Comparison of ENCODE assay signal across 12 cellular contexts in the genomic region with DNA sequence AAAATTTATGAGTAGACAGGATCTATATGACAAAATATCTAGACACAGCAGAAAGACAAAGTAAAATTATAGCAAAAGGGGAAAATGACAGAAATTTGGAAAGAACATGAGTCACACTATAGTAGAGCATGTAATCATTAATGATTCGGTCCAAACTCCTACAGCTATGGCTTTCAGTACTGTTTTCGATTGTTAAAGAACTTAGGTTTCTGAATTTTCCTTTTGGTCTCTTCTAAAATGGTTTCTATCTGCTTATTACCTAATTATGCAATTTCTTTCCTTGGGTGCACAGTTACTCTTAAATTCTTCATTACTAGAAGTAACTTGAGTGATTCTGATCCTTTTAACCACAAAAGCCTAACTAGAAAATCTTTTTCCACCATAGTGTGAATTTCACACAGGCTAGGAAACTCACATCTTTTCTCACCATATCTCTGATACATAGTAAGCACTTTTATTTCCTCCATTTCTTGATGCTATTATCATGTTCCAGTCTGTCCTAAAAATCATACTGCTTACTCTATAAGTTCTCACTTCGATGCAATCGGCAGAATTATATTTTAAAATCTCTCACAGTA.
DNase-seq lines count a peak whose midpoint lies in the region; ATAC-seq, FAIRE-seq and TF ChIP-seq lines count a peak whose summit lies in the region.
"Had no signal": no experiment of that assay in that cellular context is flagged by ENCODE, and none has a peak within 500 bp of the region (broad histone marks: within the 10 kb centered on the region; RNA-seq: fewer than 3 reads in every experiment).

No MANE protein-coding gene starts in this region.

- ATAC-seq in GM19467 (IDR thresholded peaks at IDR 0.05; ENCODE audit: unreplicated experiment) (peak; percentile 97), HG02840 (IDR thresholded peaks at IDR 0.05; ENCODE audit: low FRiP score, unreplicated experiment) (peak; percentile 97), HG03442 (IDR thresholded peaks at IDR 0.05; ENCODE audit: unreplicated experiment) (peak; percentile 87)

- H3K27ac Mint-ChIP-seq in activated T-cell treated with anti-CD3 and anti-CD28 coated beads, Interleukin-2, amount 50 U/mL, for 24 hours, result no peak overlapping the region
- H3K27ac Mint-ChIP-seq in MCF 10A (ENCODE audit: low read depth, unreplicated experiment), result no peak overlapping the region

- H3K27me3 Mint-ChIP-seq in activated T-cell treated with anti-CD3 and anti-CD28 coated beads, Interleukin-2, amount 50 U/mL, for 24 hours, result no peaks in the 10 kb centered on the region
- H3K27me3 Mint-ChIP-seq in MCF 10A (ENCODE audit: insufficient read depth, unreplicated experiment), result no peaks in the 10 kb centered on the region

- no peaks in the 10 kb centered on the region for H3K36me3 Mint-ChIP-seq in activated T-cell treated with anti-CD3 and anti-CD28 coated beads, Interleukin-2, amount 50 U/mL, for 24 hours (ENCODE audit: low read depth)
- H3K36me3 Mint-ChIP-seq in MCF 10A (ENCODE audit: insufficient read depth, unreplicated experiment), result no peaks in the 10 kb centered on the region

- no peak overlapping the region for H3K4me3 Mint-ChIP-seq in activated T-cell treated with anti-CD3 and anti-CD28 coated beads, Interleukin-2, amount 50 U/mL, for 24 hours
- no peak overlapping the region for H3K4me3 Mint-ChIP-seq in MCF 10A (ENCODE audit: unreplicated experiment)

- H3K4me1 Mint-ChIP-seq in activated T-cell treated with anti-CD3 and anti-CD28 coated beads, Interleukin-2, amount 50 U/mL, for 24 hours (ENCODE audit: low read depth), result peaks cover 1% of the 10 kb centered on the region
- no peaks in the 10 kb centered on the region for H3K4me1 Mint-ChIP-seq in MCF 10A (ENCODE audit: insufficient read depth, unreplicated experiment)

- DNase-seq in GM18507 (ENCODE audit: extremely low spot score, insufficient read length, low read depth) (peak; percentile 7), retina (no peak), T-helper 2 cell (no peak), MCF 10A (ENCODE audit: unreplicated experiment) (no peak)
- DNase-seq in activated T-cell treated with anti-CD3 and anti-CD28 coated beads, Interleukin-2, amount 50 U/mL, for 24 hours, result no peak
- DNase-seq: amygdala, cortex of kidney, sigmoid colon, transverse colon had no signal

- no peak for TF ChIP-seq CTCF in MCF 10A (IDR thresholded peaks at IDR 0.05; ENCODE audit: unreplicated experiment)

- BruUV-seq in MCF 10A (replicated peaks; lab: Mats Ljungman, UMichigan), result no TSS peak

- POLR2A ChIA-PET in MCF 10A (lab: Yijun Ruan, JAX), result no interaction called here

- FAIRE-seq in GM18507 (lab: Jason Lieb, UNC), result peak; percentile 83

- CTCF ChIA-PET in MCF 10A (lab: Yijun Ruan, JAX), result interaction anchor here (0.6 kb wide), 1 partner anchor 369 kb away, joined by 3 read pairs; no protein-coding TSS in a partner anchor

- intact Hi-C loops in MCF 10A (cut with micrococcal nuclease), result no loop called here

- H3K9me3 Mint-ChIP-seq in activated T-cell treated with anti-CD3 and anti-CD28 coated beads, Interleukin-2, amount 50 U/mL, for 24 hours, result peaks cover 4% of the 10 kb centered on the region
- H3K9me3 Mint-ChIP-seq in MCF 10A (ENCODE audit: unreplicated experiment), result no peaks in the 10 kb centered on the region
